In genomic region chr2:128495996-128496547, GRCh38 we compare ENCODE assay signal across 1 cellular context.
TF ChIP-seq lines count a peak whose summit lies in the region.

No MANE protein-coding gene starts in this region.

TF ChIP-seq in H1, 55 proteins besides CTCF, POLR2A, EP300 and RAD21 (continued from another document):
- TF ChIP-seq, protein P1, sequence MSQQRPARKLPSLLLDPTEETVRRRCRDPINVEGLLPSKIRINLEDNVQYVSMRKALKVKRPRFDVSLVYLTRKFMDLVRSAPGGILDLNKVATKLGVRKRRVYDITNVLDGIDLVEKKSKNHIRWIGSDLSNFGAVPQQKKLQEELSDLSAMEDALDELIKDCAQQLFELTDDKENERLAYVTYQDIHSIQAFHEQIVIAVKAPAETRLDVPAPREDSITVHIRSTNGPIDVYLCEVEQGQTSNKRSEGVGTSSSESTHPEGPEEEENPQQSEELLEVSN (IDR thresholded peaks at IDR 0.05), result no peak
- TF ChIP-seq BRCA1 (IDR thresholded peaks at IDR 0.05; ENCODE audit: low read depth, low read length), result no peak
- no peak for TF ChIP-seq SAP30 (IDR thresholded peaks at IDR 0.05; ENCODE audit: insufficient read depth, insufficient replicate concordance, low read length)
- no peak for TF ChIP-seq SP2 (IDR thresholded peaks at IDR 0.05; ENCODE audit: low read length)
TF ChIP-seq in H1: peak in this region for 0.
